8 cellular contexts compared by ENCODE assay signal in the genomic region with DNA sequence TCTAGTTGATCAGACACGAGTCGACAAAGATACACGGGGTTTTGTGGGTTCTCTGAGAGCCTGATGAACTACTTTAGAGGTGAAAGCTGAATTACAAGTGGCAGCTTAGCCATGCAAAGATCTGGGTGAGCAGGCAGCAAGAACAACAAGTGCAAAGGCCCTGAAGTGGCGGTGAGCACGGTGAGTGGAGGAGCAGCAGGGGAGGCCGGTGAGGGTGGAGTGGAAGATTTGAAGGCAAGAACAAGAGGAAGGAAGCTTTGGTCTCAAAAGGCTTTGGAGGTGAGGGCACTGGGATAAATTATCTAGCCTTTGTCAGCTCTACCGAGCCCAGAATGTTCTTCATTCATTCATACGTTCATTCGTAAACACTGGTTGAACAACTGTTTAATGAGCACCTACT. TPM values are rescaled to one million over a fixed set of nuclear protein-coding genes. Genes with fewer than 3 reads are reported as not detected.
A peak's percentile ranks its signal among the peaks of the same experiment; 100 is the strongest.
DNase-seq lines count a peak whose midpoint lies in the region; ATAC-seq and TF ChIP-seq lines count a peak whose summit lies in the region.

No MANE protein-coding gene starts in this region.

- intact Hi-C loops in psoas muscle (cut with DNase I): loop anchor here (1.0 to 5.0 kb wide), 2 partner anchors 90 to 95 kb away; no protein-coding TSS in a partner anchor

- in situ Hi-C loops in KBM-7 (cut with MboI; ENCODE audit: low pct_unique_long_range_greater_than_20kb, low sequenced_read_pairs): no loop called here

- H3K9me3 ChIP-seq in SJSA1 (replicated peaks) (no peaks in the 10 kb centered on the region), esophagus (ENCODE audit: control insufficient read depth in 2 of 2, insufficient read depth in 1 of 2, low read depth in 1 of 2, low read length in 1 of 2) (no peaks in the 10 kb centered on the region), psoas muscle (no peaks in the 10 kb centered on the region)

- ATAC-seq in psoas muscle (no peak), HG03139 (IDR thresholded peaks at IDR 0.05; ENCODE audit: unreplicated experiment) (no peak)

- H3K36me3 ChIP-seq in SJSA1: peaks cover 33% of the 10 kb centered on the region
- H3K36me3 ChIP-seq in esophagus (ENCODE audit: control insufficient read depth in 2 of 2, insufficient read depth in 2 of 2, low read length in 1 of 2): peaks cover 0 to 10% of the 10 kb centered on the region in 2 donors
- peaks cover 3 to 24% of the 10 kb centered on the region in 2 donors for H3K36me3 ChIP-seq in psoas muscle (ENCODE audit: insufficient read depth in 1 of 2, low read depth in 1 of 2)

- H3K27ac ChIP-seq in SJSA1: no peak overlapping the region
- H3K27ac ChIP-seq in esophagus (ENCODE audit: low read depth in 2 of 2, low read length in 1 of 2): peak overlapping the region; percentile 36 to 96
- peak overlapping the region; percentile 96 for H3K27ac ChIP-seq in psoas muscle

- H3K4me3 ChIP-seq in GM12865 (ENCODE audit: low read depth, low read length) (peak overlapping the region; percentile 90), SJSA1 (peak overlapping the region; percentile 69), esophagus (ENCODE audit: low read depth in 1 of 2, low read length in 2 of 2) (peak overlapping the region in 1 of 2 donors; percentile 69), psoas muscle (peak overlapping the region; percentile 81)

- DNase-seq in GM12865 (ENCODE audit: low read depth): no peak
- no peak for DNase-seq in SJSA1 (ENCODE audit: low read depth in 1 of 2, low spot score in 2 of 2)
- DNase-seq in psoas muscle: no peak
- DNase-seq in KBM-7: no peak
- no peak for DNase-seq in mucosa of gallbladder (ENCODE audit: low spot score)
- no peak for DNase-seq in NCI-H2081 (lab: John Stamatoyannopoulos, UW)

- H3K27me3 ChIP-seq in SJSA1 (replicated peaks) (no peaks in the 10 kb centered on the region), esophagus (ENCODE audit: control insufficient read depth in 1 of 2, insufficient read depth in 2 of 2, low read length in 2 of 2) (no peaks in the 10 kb centered on the region), psoas muscle (ENCODE audit: insufficient read depth in 3 of 3, low read length in 2 of 3) (no peaks in the 10 kb centered on the region)

- 68 to 71% methylated on average over 9 of the region's 9 CpGs for WGBS in esophagus, 2 donors
- 67 to 69% (median 67%) methylated on average over 9 of the region's 9 CpGs for WGBS in psoas muscle, 3 donors

- TF ChIP-seq CTCF in GM12865 (IDR thresholded peaks at IDR 0.05; ENCODE audit: insufficient read depth, low read depth, low read length, missing control alignments): no peak
- TF ChIP-seq CTCF in psoas muscle (IDR thresholded peaks at IDR 0.05): no peak

- H3K4me1 ChIP-seq in SJSA1 (replicated peaks): peaks cover 14% of the 10 kb centered on the region
- peaks cover 3 to 7% of the 10 kb centered on the region in 2 donors for H3K4me1 ChIP-seq in esophagus (ENCODE audit: control insufficient read depth in 2 of 2, insufficient read depth in 2 of 2, low read length in 1 of 2)
- H3K4me1 ChIP-seq in psoas muscle: peaks cover 41% of the 10 kb centered on the region

RNA-seq across cellular contexts. Expression of gene ZNF865, which starts 1.4 kb away (rescaled TPM):
- total RNA-seq in SJSA1 (2014; rRNA removed; shearing (Covaris generic)): 0.63 and 1.4 TPM in 2 replicates
- polyA plus RNA-seq in esophagus (1 to 10 TPM; 4.3 to 5.9 TPM), psoas muscle (10 to 100 TPM; 11.1 to 20.3 (median 19.3) TPM)
- total RNA-seq in psoas muscle (10 to 100 TPM; 17.1 to 40.4 (median 25.0) TPM), mucosa of gallbladder (21.6 TPM)

RNA-seq across cellular contexts. Expression of gene ZNF524, which starts 6.7 kb away (rescaled TPM):
- total RNA-seq in SJSA1 (2014; rRNA removed; shearing (Covaris generic)): 3.8 and 15.5 TPM in 2 replicates
- polyA plus RNA-seq in esophagus: 10 to 100 TPM; 24.6 to 30.5 TPM
- 10 to 100 TPM; 21.4 to 32.0 (median 24.5) TPM for total RNA-seq in psoas muscle
- 10 to 100 TPM; 38.6 to 52.5 (median 41.4) TPM for polyA plus RNA-seq in psoas muscle
- total RNA-seq in mucosa of gallbladder: 37.8 TPM

RNA-seq across cellular contexts. Expression of gene FIZ1, which starts 7.5 kb away (rescaled TPM):
- 2.4 and 5.4 TPM in 2 replicates for total RNA-seq in SJSA1 (2014; rRNA removed; shearing (Covaris generic))
- polyA plus RNA-seq in esophagus: 10 to 100 TPM in 1 of 2 donors, 1 to 10 TPM in 1; 7.2 to 10.9 TPM
- total RNA-seq in psoas muscle: 10 to 100 TPM in 3 of 4 donors, 1 to 10 TPM in 1; 9.9 to 23.7 (median 13.2) TPM
- polyA plus RNA-seq in psoas muscle: 10 to 100 TPM; 10.8 to 12.1 (median 11.5) TPM
- total RNA-seq in mucosa of gallbladder: 22.7 TPM

RNA-seq across cellular contexts. Expression of gene ZNF784, which starts 17.5 kb away (rescaled TPM):
- total RNA-seq in SJSA1 (2014; rRNA removed; shearing (Covaris generic)): 4.7 and 10.2 TPM in 2 replicates
- polyA plus RNA-seq in esophagus: 1 to 10 TPM; 5.2 to 5.9 TPM
- 10 to 100 TPM in 3 of 4 donors, 1 to 10 TPM in 1; 9.0 to 22.2 (median 11.4) TPM for total RNA-seq in psoas muscle
- polyA plus RNA-seq in psoas muscle: 10 to 100 TPM in 1 of 3 donors, 1 to 10 TPM in 2; 4.9 to 14.9 (median 7.3) TPM
- 13.0 TPM for total RNA-seq in mucosa of gallbladder

RNA-seq across cellular contexts. Expression of gene ZNF579, which starts 26.2 kb away (rescaled TPM):
- 7.2 and 12.7 TPM in 2 replicates for total RNA-seq in SJSA1 (2014; rRNA removed; shearing (Covaris generic))
- 1 to 10 TPM; 3.4 to 4.4 TPM for polyA plus RNA-seq in esophagus
- total RNA-seq in psoas muscle: 10 to 100 TPM; 21.8 to 81.6 (median 29.5) TPM
- polyA plus RNA-seq in psoas muscle: 10 to 100 TPM in 2 of 3 donors, 1 to 10 TPM in 1; 4.2 to 22.9 (median 14.2) TPM
- 35.0 TPM for total RNA-seq in mucosa of gallbladder
